ENCODE assay signal across 30 cellular contexts in the genomic region with DNA sequence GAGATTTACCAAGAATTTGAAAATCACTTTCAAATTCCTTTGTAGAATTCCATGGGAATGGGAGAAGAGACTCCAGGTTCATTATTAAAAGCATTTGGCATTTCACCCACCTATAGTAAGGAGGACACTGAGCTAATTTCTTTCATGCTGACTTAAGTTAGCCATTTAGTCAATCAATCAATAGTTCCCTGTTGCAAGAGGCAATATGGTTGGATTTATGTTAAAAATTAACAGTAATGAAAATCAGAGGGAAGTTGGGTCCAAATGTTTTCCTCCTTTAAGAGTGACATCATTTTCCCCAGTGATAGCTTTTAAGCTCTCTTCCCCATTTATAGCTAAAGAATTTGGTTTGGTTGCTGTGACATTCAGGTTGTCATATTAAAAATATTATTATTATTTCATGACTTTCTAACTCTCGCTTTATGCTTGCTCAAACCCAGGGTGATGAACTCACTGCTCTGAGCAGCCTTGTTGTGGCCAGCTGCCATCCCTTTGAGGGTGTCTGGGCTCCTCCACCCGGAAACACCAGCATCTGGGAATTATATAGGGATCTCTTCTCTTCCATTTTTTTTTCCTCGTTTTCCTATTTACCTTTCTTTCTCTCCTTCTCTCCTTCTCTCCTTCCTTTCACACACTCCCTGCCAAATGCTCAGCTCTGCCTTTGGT.
"Had no signal": no experiment of that assay in that cellular context is flagged by ENCODE, and none has a peak within 500 bp of the region (broad histone marks: within the 10 kb centered on the region; RNA-seq: fewer than 3 reads in every experiment).

No MANE protein-coding gene starts in this region.

- H3K4me3 ChIP-seq: adrenal gland, cardiac muscle cell had no signal

- H3K36me3 ChIP-seq: adrenal gland, cardiac muscle cell had no signal

- ATAC-seq: activated CD8-positive, alpha-beta T cell treated with anti-CD3 and anti-CD28 coated beads for 36 hours; activated naive CD4-positive, alpha-beta T cell treated with anti-CD3 and anti-CD28 coated beads, Interleukin-2, amount 50 U/mL, for 72 hours; activated T-cell treated with anti-CD3 and anti-CD28 coated beads, Interleukin-2, amount 50 U/mL, for 4 hours; activated T-cell treated with anti-CD3 and anti-CD28 coated beads, Interleukin-2, amount 50 U/mL, for 72 hours; activated T-helper 17 cell treated with anti-CD3 and anti-CD28 coated beads, Interleukin-2, amount 50 U/mL, for 72 hours had no signal

- H3K4me1 ChIP-seq: adrenal gland had no signal

- DNase-seq: activated B cell treated with CpG ODN at 0.5 μM for 24 hours; activated CD4-positive, alpha-beta memory T cell treated with anti-CD3 and anti-CD28 coated beads for 36 hours; activated CD4-positive, alpha-beta T cell treated with anti-CD3 and anti-CD28 coated beads for 4 hours; activated CD4-positive, alpha-beta T cell treated with anti-CD3 and anti-CD28 coated beads, Interleukin-2, amount 10 ng/mL, durations not matched to agents 24 days and 14 days; activated CD4-positive, alpha-beta T cell treated with anti-CD3 and anti-CD28 coated beads, Interleukin-2, amount 50 U/mL, for 1 hour; activated CD4-positive, alpha-beta T cell treated with anti-CD3 and anti-CD28 coated beads, Interleukin-2, amount 50 U/mL, for 4 hours; activated CD4-positive, CD25-positive, alpha-beta regulatory T cell treated with anti-CD3 and anti-CD28 coated beads, Interleukin-2, amount 50 U/mL, for 72 hours; activated CD8-positive, alpha-beta memory T cell treated with anti-CD3 and anti-CD28 coated beads, Interleukin-2, amount 50 U/mL, for 4 hours; activated CD8-positive, alpha-beta T cell treated with anti-CD3 and anti-CD28 coated beads for 36 hours; activated effector memory CD4-positive, alpha-beta T cell treated with anti-CD3 and anti-CD28 coated beads, Interleukin-2, amount 50 U/mL, for 16 hours; activated gamma-delta T cell treated with Interleukin-2 at 50 U/mL for 16 hours; activated naive CD4-positive, alpha-beta T cell; activated naive CD4-positive, alpha-beta T cell treated with anti-CD3 and anti-CD28 coated beads for 36 hours; activated naive CD4-positive, alpha-beta T cell treated with anti-CD3 and anti-CD28 coated beads, Interleukin-2, amount 50 U/mL, for 16 hours; activated naive CD8-positive, alpha-beta T cell treated with anti-CD3 and anti-CD28 coated beads for 36 hours; activated T-cell treated with anti-CD3 and anti-CD28 coated beads for 4 hours; activated T-cell treated with anti-CD3 and anti-CD28 coated beads, Interleukin-2, amount 50 U/mL, for 1 hour; activated T-cell treated with anti-CD3 and anti-CD28 coated beads, Interleukin-2, amount 50 U/mL, for 4 hours; activated T-cell treated with anti-CD3 and anti-CD28 coated beads, Interleukin-2, amount 50 U/mL, for 72 hours; adrenal gland; amniotic stem cell; caudate nucleus; cerebellar nuclear complex; T-helper 1 cell; T-helper 2 cell; T-helper 9 cell had no signal

- H3K27me3 ChIP-seq: adrenal gland, cardiac muscle cell had no signal

- H3K27ac ChIP-seq: adrenal gland, cardiac muscle cell, VCaP had no signal

- H3K9me3 ChIP-seq: adrenal gland had no signal
